In the genomic region with DNA sequence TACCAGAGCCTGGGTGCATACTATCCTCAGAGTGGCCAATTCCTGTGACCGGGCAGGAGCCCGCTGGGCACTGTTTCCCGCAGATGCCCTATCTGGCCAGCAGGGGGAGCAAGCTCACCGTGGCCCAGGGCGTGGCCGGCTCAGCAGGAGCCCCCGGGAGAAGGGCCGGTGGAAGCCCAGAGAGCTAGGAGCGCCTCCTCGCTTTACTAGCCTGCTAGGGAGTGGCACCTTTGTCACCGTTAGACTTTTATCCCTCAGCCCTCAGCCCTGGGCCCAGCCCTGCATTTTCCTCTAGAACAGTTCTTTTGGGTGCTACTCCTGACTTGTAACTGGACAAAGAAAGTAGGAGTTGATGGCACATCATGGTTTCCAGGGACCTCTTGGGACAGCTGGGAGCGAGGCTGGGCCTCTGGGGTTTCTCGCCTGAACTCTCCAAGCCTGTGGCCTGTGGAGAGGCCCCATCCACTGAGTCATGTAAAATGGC, we compare ENCODE assay signal across 1 cellular context.
TF ChIP-seq lines count a peak whose summit lies in the region.

No MANE protein-coding gene starts in this region.

TF ChIP-seq in HEK293, 187 proteins besides CTCF, POLR2A, EP300 and RAD21 (continued from another document and continues in another):
- TF ChIP-seq ZNF654 (tag by site-specific recombination; IDR thresholded peaks at IDR 0.05; ENCODE audit: low read depth) (peak; percentile 78), ZNF621 (tag by site-specific recombination; IDR thresholded peaks at IDR 0.05) (no peak), GLI4 (tag by site-specific recombination; IDR thresholded peaks at IDR 0.05) (no peak), HOXC10 (CRISPR knock-in tag; IDR thresholded peaks at IDR 0.05) (no peak), EGR2 (tag by site-specific recombination; IDR thresholded peaks at IDR 0.05; ENCODE audit: low read depth) (no peak), ZBTB21 (tag by site-specific recombination; IDR thresholded peaks at IDR 0.05) (no peak), ZBTB7A (tag by site-specific recombination; IDR thresholded peaks at IDR 0.05; ENCODE audit: low read depth) (no peak), ZNF175 (tag by site-specific recombination; IDR thresholded peaks at IDR 0.05) (no peak), ZFP37 (tag by site-specific recombination; IDR thresholded peaks at IDR 0.05) (no peak), ZNF501 (tag by site-specific recombination; IDR thresholded peaks at IDR 0.05) (no peak), ZNF140 (tag by site-specific recombination; IDR thresholded peaks at IDR 0.05) (no peak), ZXDB (tag by site-specific recombination; IDR thresholded peaks at IDR 0.05) (no peak), KLF1 (tag by site-specific recombination; IDR thresholded peaks at IDR 0.05) (peak; percentile 55; the same call in 1 of the 2 replicates), ZNF549 (tag by site-specific recombination; IDR thresholded peaks at IDR 0.05) (no peak), GLIS2 (tag by site-specific recombination; IDR thresholded peaks at IDR 0.05) (no peak), OVOL3 (tag by site-specific recombination; IDR thresholded peaks at IDR 0.05) (no peak), ZNF560 (tag by site-specific recombination; IDR thresholded peaks at IDR 0.05; ENCODE audit: borderline replicate concordance) (no peak), ZNF610 (tag by site-specific recombination; IDR thresholded peaks at IDR 0.05; ENCODE audit: borderline replicate concordance) (no peak), MEIS1 (CRISPR knock-in tag; IDR thresholded peaks at IDR 0.05; ENCODE audit: borderline replicate concordance) (no peak), OSR2 (tag by site-specific recombination; IDR thresholded peaks at IDR 0.05) (no peak), ZNF76 (tag by site-specific recombination; IDR thresholded peaks at IDR 0.05; ENCODE audit: borderline replicate concordance, low read depth) (no peak), ZNF529 (tag by site-specific recombination; IDR thresholded peaks at IDR 0.05; ENCODE audit: insufficient replicate concordance) (no peak), ZBTB1 (tag by site-specific recombination; IDR thresholded peaks at IDR 0.05) (no peak), ZNF623 (tag by site-specific recombination; IDR thresholded peaks at IDR 0.05) (no peak), ZNF843 (tag by site-specific recombination; IDR thresholded peaks at IDR 0.05) (no peak), ZNF157 (tag by site-specific recombination; IDR thresholded peaks at IDR 0.05) (no peak), ZNF747 (tag by site-specific recombination; IDR thresholded peaks at IDR 0.05) (no peak), ZNF341 (tag by site-specific recombination; IDR thresholded peaks at IDR 0.05; ENCODE audit: low read depth) (no peak), BCL11B (tag by site-specific recombination; IDR thresholded peaks at IDR 0.05; ENCODE audit: low read depth) (no peak), KLF8 (tag by site-specific recombination; IDR thresholded peaks at IDR 0.05) (0 out of 2 replicates have a peak, but pooled peaks have one; percentile 17), RBAK (tag by site-specific recombination; IDR thresholded peaks at IDR 0.05) (no peak), ZNF114 (tag by site-specific recombination; IDR thresholded peaks at IDR 0.05) (no peak), KLF16 (tag by site-specific recombination; IDR thresholded peaks at IDR 0.05) (no peak), ZNF514 (tag by site-specific recombination; IDR thresholded peaks at IDR 0.05) (no peak), GLIS1 (tag by site-specific recombination; IDR thresholded peaks at IDR 0.05) (peak; percentile 51), ZNF785 (tag by site-specific recombination; IDR thresholded peaks at IDR 0.05) (no peak), ZNF548 (tag by site-specific recombination; IDR thresholded peaks at IDR 0.05) (no peak), ZNF37A (tag by site-specific recombination; IDR thresholded peaks at IDR 0.05) (no peak), TRIM28 (IDR thresholded peaks at IDR 0.05; ENCODE audit: borderline replicate concordance, low read length) (peak; percentile 14; the same call in 1 of the 2 replicates), KLF7 (tag by site-specific recombination; IDR thresholded peaks at IDR 0.05; ENCODE audit: borderline replicate concordance) (peak; percentile 80; the same call in 1 of the 2 replicates), ZNF121 (tag by site-specific recombination; IDR thresholded peaks at IDR 0.05) (no peak), MYNN (tag by site-specific recombination; IDR thresholded peaks at IDR 0.05; ENCODE audit: borderline replicate concordance) (no peak), HOXD13 (CRISPR knock-in tag; IDR thresholded peaks at IDR 0.05; ENCODE audit: borderline replicate concordance) (no peak)
- TF ChIP-seq, protein P1, sequence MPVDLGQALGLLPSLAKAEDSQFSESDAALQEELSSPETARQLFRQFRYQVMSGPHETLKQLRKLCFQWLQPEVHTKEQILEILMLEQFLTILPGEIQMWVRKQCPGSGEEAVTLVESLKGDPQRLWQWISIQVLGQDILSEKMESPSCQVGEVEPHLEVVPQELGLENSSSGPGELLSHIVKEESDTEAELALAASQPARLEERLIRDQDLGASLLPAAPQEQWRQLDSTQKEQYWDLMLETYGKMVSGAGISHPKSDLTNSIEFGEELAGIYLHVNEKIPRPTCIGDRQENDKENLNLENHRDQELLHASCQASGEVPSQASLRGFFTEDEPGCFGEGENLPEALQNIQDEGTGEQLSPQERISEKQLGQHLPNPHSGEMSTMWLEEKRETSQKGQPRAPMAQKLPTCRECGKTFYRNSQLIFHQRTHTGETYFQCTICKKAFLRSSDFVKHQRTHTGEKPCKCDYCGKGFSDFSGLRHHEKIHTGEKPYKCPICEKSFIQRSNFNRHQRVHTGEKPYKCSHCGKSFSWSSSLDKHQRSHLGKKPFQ (tag by site-specific recombination; IDR thresholded peaks at IDR 0.05) = no peak
- TF ChIP-seq, protein P2, sequence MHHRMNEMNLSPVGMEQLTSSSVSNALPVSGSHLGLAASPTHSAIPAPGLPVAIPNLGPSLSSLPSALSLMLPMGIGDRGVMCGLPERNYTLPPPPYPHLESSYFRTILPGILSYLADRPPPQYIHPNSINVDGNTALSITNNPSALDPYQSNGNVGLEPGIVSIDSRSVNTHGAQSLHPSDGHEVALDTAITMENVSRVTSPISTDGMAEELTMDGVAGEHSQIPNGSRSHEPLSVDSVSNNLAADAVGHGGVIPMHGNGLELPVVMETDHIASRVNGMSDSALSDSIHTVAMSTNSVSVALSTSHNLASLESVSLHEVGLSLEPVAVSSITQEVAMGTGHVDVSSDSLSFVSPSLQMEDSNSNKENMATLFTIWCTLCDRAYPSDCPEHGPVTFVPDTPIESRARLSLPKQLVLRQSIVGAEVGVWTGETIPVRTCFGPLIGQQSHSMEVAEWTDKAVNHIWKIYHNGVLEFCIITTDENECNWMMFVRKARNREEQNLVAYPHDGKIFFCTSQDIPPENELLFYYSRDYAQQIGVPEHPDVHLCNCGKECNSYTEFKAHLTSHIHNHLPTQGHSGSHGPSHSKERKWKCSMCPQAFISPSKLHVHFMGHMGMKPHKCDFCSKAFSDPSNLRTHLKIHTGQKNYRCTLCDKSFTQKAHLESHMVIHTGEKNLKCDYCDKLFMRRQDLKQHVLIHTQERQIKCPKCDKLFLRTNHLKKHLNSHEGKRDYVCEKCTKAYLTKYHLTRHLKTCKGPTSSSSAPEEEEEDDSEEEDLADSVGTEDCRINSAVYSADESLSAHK (tag by site-specific recombination; IDR thresholded peaks at IDR 0.05) = no peak
- TF ChIP-seq, protein P3, sequence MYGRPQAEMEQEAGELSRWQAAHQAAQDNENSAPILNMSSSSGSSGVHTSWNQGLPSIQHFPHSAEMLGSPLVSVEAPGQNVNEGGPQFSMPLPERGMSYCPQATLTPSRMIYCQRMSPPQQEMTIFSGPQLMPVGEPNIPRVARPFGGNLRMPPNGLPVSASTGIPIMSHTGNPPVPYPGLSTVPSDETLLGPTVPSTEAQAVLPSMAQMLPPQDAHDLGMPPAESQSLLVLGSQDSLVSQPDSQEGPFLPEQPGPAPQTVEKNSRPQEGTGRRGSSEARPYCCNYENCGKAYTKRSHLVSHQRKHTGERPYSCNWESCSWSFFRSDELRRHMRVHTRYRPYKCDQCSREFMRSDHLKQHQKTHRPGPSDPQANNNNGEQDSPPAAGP (tag by site-specific recombination; IDR thresholded peaks at IDR 0.05) = peak; percentile 56; the same call in 1 of the 2 replicates
- TF ChIP-seq, protein P4, sequence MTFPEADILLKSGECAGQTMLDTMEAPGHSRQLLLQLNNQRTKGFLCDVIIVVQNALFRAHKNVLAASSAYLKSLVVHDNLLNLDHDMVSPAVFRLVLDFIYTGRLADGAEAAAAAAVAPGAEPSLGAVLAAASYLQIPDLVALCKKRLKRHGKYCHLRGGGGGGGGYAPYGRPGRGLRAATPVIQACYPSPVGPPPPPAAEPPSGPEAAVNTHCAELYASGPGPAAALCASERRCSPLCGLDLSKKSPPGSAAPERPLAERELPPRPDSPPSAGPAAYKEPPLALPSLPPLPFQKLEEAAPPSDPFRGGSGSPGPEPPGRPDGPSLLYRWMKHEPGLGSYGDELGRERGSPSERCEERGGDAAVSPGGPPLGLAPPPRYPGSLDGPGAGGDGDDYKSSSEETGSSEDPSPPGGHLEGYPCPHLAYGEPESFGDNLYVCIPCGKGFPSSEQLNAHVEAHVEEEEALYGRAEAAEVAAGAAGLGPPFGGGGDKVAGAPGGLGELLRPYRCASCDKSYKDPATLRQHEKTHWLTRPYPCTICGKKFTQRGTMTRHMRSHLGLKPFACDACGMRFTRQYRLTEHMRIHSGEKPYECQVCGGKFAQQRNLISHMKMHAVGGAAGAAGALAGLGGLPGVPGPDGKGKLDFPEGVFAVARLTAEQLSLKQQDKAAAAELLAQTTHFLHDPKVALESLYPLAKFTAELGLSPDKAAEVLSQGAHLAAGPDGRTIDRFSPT (tag by site-specific recombination; IDR thresholded peaks at IDR 0.05) = no peak
- TF ChIP-seq, protein P5, sequence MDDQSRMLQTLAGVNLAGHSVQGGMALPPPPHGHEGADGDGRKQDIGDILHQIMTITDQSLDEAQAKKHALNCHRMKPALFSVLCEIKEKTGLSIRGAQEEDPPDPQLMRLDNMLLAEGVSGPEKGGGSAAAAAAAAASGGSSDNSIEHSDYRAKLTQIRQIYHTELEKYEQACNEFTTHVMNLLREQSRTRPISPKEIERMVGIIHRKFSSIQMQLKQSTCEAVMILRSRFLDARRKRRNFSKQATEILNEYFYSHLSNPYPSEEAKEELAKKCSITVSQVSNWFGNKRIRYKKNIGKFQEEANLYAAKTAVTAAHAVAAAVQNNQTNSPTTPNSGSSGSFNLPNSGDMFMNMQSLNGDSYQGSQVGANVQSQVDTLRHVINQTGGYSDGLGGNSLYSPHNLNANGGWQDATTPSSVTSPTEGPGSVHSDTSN (CRISPR knock-in tag; IDR thresholded peaks at IDR 0.05) = peak; percentile 77; the same call in 1 of the 2 replicates
- TF ChIP-seq, protein P6, sequence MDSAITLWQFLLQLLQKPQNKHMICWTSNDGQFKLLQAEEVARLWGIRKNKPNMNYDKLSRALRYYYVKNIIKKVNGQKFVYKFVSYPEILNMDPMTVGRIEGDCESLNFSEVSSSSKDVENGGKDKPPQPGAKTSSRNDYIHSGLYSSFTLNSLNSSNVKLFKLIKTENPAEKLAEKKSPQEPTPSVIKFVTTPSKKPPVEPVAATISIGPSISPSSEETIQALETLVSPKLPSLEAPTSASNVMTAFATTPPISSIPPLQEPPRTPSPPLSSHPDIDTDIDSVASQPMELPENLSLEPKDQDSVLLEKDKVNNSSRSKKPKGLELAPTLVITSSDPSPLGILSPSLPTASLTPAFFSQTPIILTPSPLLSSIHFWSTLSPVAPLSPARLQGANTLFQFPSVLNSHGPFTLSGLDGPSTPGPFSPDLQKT (IDR thresholded peaks at IDR 0.05; ENCODE audit: borderline replicate concordance, low read depth, low read length) = no peak
- TF ChIP-seq, protein P7, sequence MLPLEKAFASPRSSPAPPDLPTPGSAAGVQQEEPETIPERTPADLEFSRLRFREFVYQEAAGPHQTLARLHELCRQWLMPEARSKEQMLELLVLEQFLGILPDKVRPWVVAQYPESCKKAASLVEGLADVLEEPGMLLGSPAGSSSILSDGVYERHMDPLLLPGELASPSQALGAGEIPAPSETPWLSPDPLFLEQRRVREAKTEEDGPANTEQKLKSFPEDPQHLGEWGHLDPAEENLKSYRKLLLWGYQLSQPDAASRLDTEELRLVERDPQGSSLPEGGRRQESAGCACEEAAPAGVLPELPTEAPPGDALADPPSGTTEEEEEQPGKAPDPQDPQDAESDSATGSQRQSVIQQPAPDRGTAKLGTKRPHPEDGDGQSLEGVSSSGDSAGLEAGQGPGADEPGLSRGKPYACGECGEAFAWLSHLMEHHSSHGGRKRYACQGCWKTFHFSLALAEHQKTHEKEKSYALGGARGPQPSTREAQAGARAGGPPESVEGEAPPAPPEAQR (tag by site-specific recombination; IDR thresholded peaks at IDR 0.05) = no peak
- TF ChIP-seq, protein P8, sequence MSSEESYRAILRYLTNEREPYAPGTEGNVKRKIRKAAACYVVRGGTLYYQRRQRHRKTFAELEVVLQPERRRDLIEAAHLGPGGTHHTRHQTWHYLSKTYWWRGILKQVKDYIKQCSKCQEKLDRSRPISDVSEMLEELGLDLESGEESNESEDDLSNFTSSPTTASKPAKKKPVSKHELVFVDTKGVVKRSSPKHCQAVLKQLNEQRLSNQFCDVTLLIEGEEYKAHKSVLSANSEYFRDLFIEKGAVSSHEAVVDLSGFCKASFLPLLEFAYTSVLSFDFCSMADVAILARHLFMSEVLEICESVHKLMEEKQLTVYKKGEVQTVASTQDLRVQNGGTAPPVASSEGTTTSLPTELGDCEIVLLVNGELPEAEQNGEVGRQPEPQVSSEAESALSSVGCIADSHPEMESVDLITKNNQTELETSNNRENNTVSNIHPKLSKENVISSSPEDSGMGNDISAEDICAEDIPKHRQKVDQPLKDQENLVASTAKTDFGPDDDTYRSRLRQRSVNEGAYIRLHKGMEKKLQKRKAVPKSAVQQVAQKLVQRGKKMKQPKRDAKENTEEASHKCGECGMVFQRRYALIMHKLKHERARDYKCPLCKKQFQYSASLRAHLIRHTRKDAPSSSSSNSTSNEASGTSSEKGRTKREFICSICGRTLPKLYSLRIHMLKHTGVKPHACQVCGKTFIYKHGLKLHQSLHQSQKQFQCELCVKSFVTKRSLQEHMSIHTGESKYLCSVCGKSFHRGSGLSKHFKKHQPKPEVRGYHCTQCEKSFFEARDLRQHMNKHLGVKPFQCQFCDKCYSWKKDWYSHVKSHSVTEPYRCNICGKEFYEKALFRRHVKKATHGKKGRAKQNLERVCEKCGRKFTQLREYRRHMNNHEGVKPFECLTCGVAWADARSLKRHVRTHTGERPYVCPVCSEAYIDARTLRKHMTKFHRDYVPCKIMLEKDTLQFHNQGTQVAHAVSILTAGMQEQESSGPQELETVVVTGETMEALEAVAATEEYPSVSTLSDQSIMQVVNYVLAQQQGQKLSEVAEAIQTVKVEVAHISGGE (tag by site-specific recombination; conservative IDR thresholded peaks at IDR 0.05; ENCODE audit: low read depth) = no peak
